ENCODE assay signal across 12 cellular contexts in genomic region chr10:78623577-78624215, GRCh38.
DNase-seq lines count a peak whose midpoint lies in the region; ATAC-seq and TF ChIP-seq lines count a peak whose summit lies in the region.
"Had no signal": no experiment of that assay in that cellular context is flagged by ENCODE, and none has a peak within 500 bp of the region (broad histone marks: within the 10 kb centered on the region; RNA-seq: fewer than 3 reads in every experiment).

No MANE protein-coding gene starts in this region.

- DNase-seq in AG20443 (ENCODE audit: low spot score) (peak; percentile 68), HFFc6 (peak; percentile 62), adrenal gland (peak; percentile 56 to 85 (median 76)), kidney tubule cell (ENCODE audit: low spot score) (peak; percentile 80), posterior cingulate gyrus (no peak), aorta (no peak)
- no peak for DNase-seq in CD4-positive, alpha-beta T cell
- DNase-seq: cortex of kidney, substantia nigra, T-helper 1 cell had no signal

- ATAC-seq in CD4-positive, alpha-beta T cell (ENCODE audit: poor library complexity) = no peak
- ATAC-seq in HG03108 (IDR thresholded peaks at IDR 0.05; ENCODE audit: unreplicated experiment) (no peak), aorta (ENCODE audit: low FRiP score) (no peak)
- ATAC-seq: GM12878 had no signal

- no peaks in the 10 kb centered on the region for H3K9me3 ChIP-seq in adrenal gland (replicated peaks in 1 of 3)
- H3K9me3 ChIP-seq in CD4-positive, alpha-beta T cell (ENCODE audit: control insufficient read depth, low read length) = no peaks in the 10 kb centered on the region
- H3K9me3 ChIP-seq in aorta (ENCODE audit: control insufficient read depth, low read length) = no peaks in the 10 kb centered on the region

- H3K27ac Mint-ChIP-seq in HFFc6 = no peak overlapping the region
- H3K27ac Mint-ChIP-seq in CD4-positive, alpha-beta T cell = no peak overlapping the region

- no peak overlapping the region for H3K4me3 Mint-ChIP-seq in HFFc6
- no peak overlapping the region for H3K4me3 Mint-ChIP-seq in CD4-positive, alpha-beta T cell

- H3K27ac ChIP-seq in adrenal gland (peak overlapping the region in 4 of 5 donors; percentile 6 to 61 (median 55)), aorta (ENCODE audit: low read depth in 1 of 2, low read length in 2 of 2) (no peak overlapping the region)
- H3K27ac ChIP-seq in CD4-positive, alpha-beta T cell (ENCODE audit: low read depth, low read length) = no peak overlapping the region

- H3K36me3 ChIP-seq in adrenal gland (replicated peaks in 1 of 2) (no peaks in the 10 kb centered on the region), aorta (ENCODE audit: control insufficient read depth in 1 of 2, insufficient read depth in 2 of 2, low read length in 1 of 2) (no peaks in the 10 kb centered on the region)

- peaks cover 3 to 12% of the 10 kb centered on the region in 2 donors for H3K4me1 ChIP-seq in adrenal gland (replicated peaks in 1 of 2)
- no peaks in the 10 kb centered on the region for H3K4me1 ChIP-seq in aorta (ENCODE audit: control insufficient read depth in 1 of 2, insufficient read depth in 2 of 2, low read length in 2 of 2)

- no peaks in the 10 kb centered on the region for H3K36me3 Mint-ChIP-seq in HFFc6 (ENCODE audit: low read depth)
- no peaks in the 10 kb centered on the region for H3K36me3 Mint-ChIP-seq in CD4-positive, alpha-beta T cell (ENCODE audit: low read depth)

- H3K27me3 ChIP-seq in adrenal gland (no peaks in the 10 kb centered on the region), aorta (ENCODE audit: control insufficient read depth in 1 of 2, insufficient read depth in 2 of 2, low read length in 1 of 2) (no peaks in the 10 kb centered on the region)
- no peaks in the 10 kb centered on the region for H3K27me3 ChIP-seq in CD4-positive, alpha-beta T cell (ENCODE audit: control insufficient read depth, insufficient read depth, low read length)

- TF ChIP-seq POLR2A in adrenal gland (IDR thresholded peaks at IDR 0.05) = no peak

- intact Hi-C loops in adrenal gland (cut with DNase I) (no loop called here), posterior cingulate gyrus (cut with DNase I) (no loop called here), aorta (cut with DNase I) (no loop called here)
- intact Hi-C loops in CD4-positive, alpha-beta T cell (cut with DNase I, micrococcal nuclease) = no loop called here

- TF ChIP-seq CTCF in HFFc6 (IDR thresholded peaks at IDR 0.05) (no peak), adrenal gland (IDR thresholded peaks at IDR 0.05) (no peak)
- no peak for TF ChIP-seq CTCF in CD4-positive, alpha-beta T cell (IDR thresholded peaks at IDR 0.05)

- WGBS in adrenal gland, 4 donors = 35 to 49% (median 45%) methylated on average over 4 of the region's 4 CpGs
- WGBS in aorta, 2 donors = 43 to 51% methylated on average over 4 of the region's 4 CpGs

- POLR2A ChIA-PET in CD4-positive, alpha-beta T cell (lab: Charles Lee) = no interaction called here

- no peaks in the 10 kb centered on the region for H3K9me3 Mint-ChIP-seq in HFFc6
- no peaks in the 10 kb centered on the region for H3K9me3 Mint-ChIP-seq in CD4-positive, alpha-beta T cell

- peaks cover 17% of the 10 kb centered on the region for H3K4me1 Mint-ChIP-seq in HFFc6 (ENCODE audit: low read depth)
- no peaks in the 10 kb centered on the region for H3K4me1 Mint-ChIP-seq in CD4-positive, alpha-beta T cell (ENCODE audit: low read depth)

- CTCF ChIA-PET in CD4-positive, alpha-beta T cell (lab: Charles Lee) = no interaction called here

- H3K27me3 Mint-ChIP-seq in HFFc6 (ENCODE audit: insufficient read depth) = peaks cover 24% of the 10 kb centered on the region
- H3K27me3 Mint-ChIP-seq in CD4-positive, alpha-beta T cell = peaks cover 5% of the 10 kb centered on the region

- H3K4me3 ChIP-seq in adrenal gland = no peak overlapping the region
- no peak overlapping the region for H3K4me3 ChIP-seq in aorta (ENCODE audit: low read length in 2 of 2)
- H3K4me3 ChIP-seq: GM12878 had no signal

Comparison
In these comparisons a context has a peak if more than half of its experiments do, and no peak if none do; other contexts are left out.
1. DNase-seq: peak in AG20443 (single experiment), HFFc6 (single experiment), adrenal gland (7 of 7) and kidney tubule cell (single experiment); none in CD4-positive, alpha-beta T cell (0 of 10), posterior cingulate gyrus (0 of 10) and aorta (0 of 2).
2. H3K27ac ChIP-seq: peak in adrenal gland (4 of 5); none in CD4-positive, alpha-beta T cell (single experiment) and aorta (0 of 2).